Comparison of ENCODE assay signal across 30 cellular contexts in genomic region chr4:173930329-173930967, GRCh38.
DNase-seq lines count a peak whose midpoint lies in the region; ATAC-seq, FAIRE-seq and TF ChIP-seq lines count a peak whose summit lies in the region.
"Had no signal": no experiment of that assay in that cellular context is flagged by ENCODE, and none has a peak within 500 bp of the region (broad histone marks: within the 10 kb centered on the region; RNA-seq: fewer than 3 reads in every experiment).

No MANE protein-coding gene starts in this region.

- H2BK15ac ChIP-seq in H1 (ENCODE audit: low read length), result no peak overlapping the region

- H3K4me2 ChIP-seq in GM23338 (no peak overlapping the region), H1 (ENCODE audit: insufficient read depth in 1 of 2, low read depth in 2 of 2, low read length in 2 of 2) (no peak overlapping the region)
- H3K4me2 ChIP-seq: BLaER1 treated with 17β-estradiol and CSF1 and Interleukin-3, amounts not matched to agents 10 nM and 100 nM had no signal

- no peaks in the 10 kb centered on the region; the same call in 1 of the 2 replicates for H3K23me2 ChIP-seq in H1 (ENCODE audit: low read depth, low read length)

- no peaks in the 10 kb centered on the region for H3K27me3 Mint-ChIP-seq in GM23338 (ENCODE audit: insufficient read depth, low read depth, poor library complexity)
- H3K27me3 Mint-ChIP-seq: activated CD4-positive, alpha-beta memory T cell treated with anti-CD3 and anti-CD28 coated beads for 36 hours had no signal

- no peaks in the 10 kb centered on the region for H3K79me1 ChIP-seq in H1 (ENCODE audit: low read depth, low read length)

- no peak overlapping the region for H4K8ac ChIP-seq in H1 (ENCODE audit: extremely low read depth, insufficient read depth, low read length)

- H3K79me2 ChIP-seq in GM23338 (replicated peaks; ENCODE audit: insufficient read depth), result no peaks in the 10 kb centered on the region
- no peaks in the 10 kb centered on the region for H3K79me2 ChIP-seq in H1 (ENCODE audit: control insufficient read depth in 1 of 2, insufficient read depth in 2 of 2, low read length in 2 of 2)

- no peaks in the 10 kb centered on the region for H3K36me3 Mint-ChIP-seq in GM23338 (ENCODE audit: low read depth)
- H3K36me3 Mint-ChIP-seq: activated CD4-positive, alpha-beta memory T cell treated with anti-CD3 and anti-CD28 coated beads for 36 hours; activated naive CD8-positive, alpha-beta T cell had no signal

- no peak overlapping the region for H4K5ac ChIP-seq in H1 (ENCODE audit: insufficient read length, low read depth, low read length)

- no peak for TF ChIP-seq RAD21 in H1 (IDR thresholded peaks at IDR 0.05 in 1 of 2, conservative IDR thresholded peaks at IDR 0.05 in 1 of 2; ENCODE audit: low read depth in 2 of 2, low read length in 2 of 2)

- H3K4me1 Mint-ChIP-seq in GM23338, result no peaks in the 10 kb centered on the region
- H3K4me1 Mint-ChIP-seq: neural crest cell had no signal

- no peak for DNase-seq in GM23338 (ENCODE audit: low spot score)
- DNase-seq in NCI-H2081 treated with DMSO at 0.1 percent for 48 hours (lab: John Stamatoyannopoulos, UW), result peak; percentile 65
- no peak for DNase-seq in H1 (ENCODE audit: low read depth in 1 of 2, low spot score in 2 of 2)
- DNase-seq in retina, result peak; percentile 19
- DNase-seq in stimulated activated naive CD8-positive, alpha-beta T cell treated with anti-CD3 and anti-CD28 coated beads, Interleukin-15, Interleukin-2, amounts not matched to agents 100 U/mL and 50 U/mL, for 24 hours, result no peak
- DNase-seq in RPMI8226, result no peak
- DNase-seq in NCI-H187 (lab: John Stamatoyannopoulos, UW), result no peak
- DNase-seq: ACHN; activated CD4-positive, alpha-beta memory T cell treated with anti-CD3 and anti-CD28 coated beads for 36 hours; activated CD8-positive, alpha-beta memory T cell treated with anti-CD3 and anti-CD28 coated beads, Interleukin-2, amount 50 U/mL, for 48 hours; aorta; Calu3; H7; head of caudate nucleus; Kasumi-1; kidney glomerular epithelial cell; MV-4-11; SW 1271; T1000; upper lobe of right lung had no signal

- no peak overlapping the region for H2BK5ac ChIP-seq in H1 (ENCODE audit: low read depth, low read length)

- H3K4me3 ChIP-seq in GM23338 (no peak overlapping the region), H1 (ENCODE audit: extremely low read depth in 1 of 4, insufficient read depth in 2 of 4, low read depth in 3 of 4, low read length in 4 of 4) (no peak overlapping the region)
- H3K4me3 ChIP-seq: BLaER1 treated with 17β-estradiol and CSF1 and Interleukin-3, amounts not matched to agents 10 nM and 100 nM; cardiac muscle cell; GM12878; lung; upper lobe of right lung had no signal

- H2BK20ac ChIP-seq in H1 (ENCODE audit: low read length), result no peak overlapping the region

- H3K56ac ChIP-seq in H1 (replicated peaks; ENCODE audit: insufficient read length, low read depth, low read length), result no peak overlapping the region

- H3K4me3 Mint-ChIP-seq in GM23338, result no peak overlapping the region
- H3K4me3 Mint-ChIP-seq: activated CD4-positive, alpha-beta memory T cell treated with anti-CD3 and anti-CD28 coated beads for 36 hours; activated naive CD8-positive, alpha-beta T cell; dendritic cell treated with granulocyte-macrophage colony-stimulating factor and Interleukin-4, amounts not matched to agents 40 ng/mL and 50 ng/mL, for 4 days; neural crest cell had no signal

- ATAC-seq in GM23338, result no peak
- ATAC-seq in GM18511 (IDR thresholded peaks at IDR 0.05; ENCODE audit: unreplicated experiment), result no peak
- no peak for ATAC-seq in stimulated activated naive CD8-positive, alpha-beta T cell treated with anti-CD3 and anti-CD28 coated beads, Interleukin-15, Interleukin-2, amounts not matched to agents 100 U/mL and 50 U/mL, for 24 hours
- ATAC-seq: activated CD4-positive, CD25-positive, alpha-beta regulatory T cell treated with anti-CD3 and anti-CD28 coated beads, Interleukin-2, amount 50 U/mL, for 24 hours; GM12878; Right ventricle myocardium inferior; upper lobe of right lung had no signal

- no peaks in the 10 kb centered on the region for H3K9me2 ChIP-seq in GM23338 (ENCODE audit: insufficient read depth)

- 88% methylated on average over 8 of the region's 8 CpGs; no CpG with 5 or more reads in 1 of the 2 experiments for WGBS in H1 (ENCODE audit: extremely low coverage in 1 of 2, insufficient coverage in 1 of 2, insufficient read length in 1 of 2, insufficient replicate concordance in 2 of 2, low coverage in 1 of 2, low lambda C conversion rate in 2 of 2, missing lambda C conversion rate in 1 of 2), 2 experiments

- CTCF ChIA-PET in H1 (lab: Charles Lee; ENCODE audit: partially characterized antibody), result interaction anchor here (0.6 to 1.5 kb wide), 3 partner anchors 13 to 178 kb away, joined by 3 to 5 read pairs (median 4); no protein-coding TSS in a partner anchor

- FAIRE-seq in H1 (lab: Jason Lieb, UNC), result no peak
- FAIRE-seq: GM12878 had no signal

- H3K36me3 ChIP-seq in GM23338 (ENCODE audit: insufficient read depth) (no peaks in the 10 kb centered on the region), H1 (ENCODE audit: control insufficient read depth in 2 of 4, insufficient read depth in 4 of 4, low read length in 3 of 4) (no peaks in the 10 kb centered on the region)
- H3K36me3 ChIP-seq: BLaER1 treated with 17β-estradiol and CSF1 and Interleukin-3, amounts not matched to agents 10 nM and 100 nM; cardiac muscle cell; upper lobe of right lung had no signal

- TF ChIP-seq CTCF in GM23338 (conservative IDR thresholded peaks at IDR 0.05; ENCODE audit: low read depth in 2 of 2), result no peak
- no peak for TF ChIP-seq CTCF in H1 (IDR thresholded peaks at IDR 0.05; ENCODE audit: control extremely low read depth in 1 of 3, insufficient read depth in 1 of 3, low read depth in 1 of 3, low read length in 3 of 3)

- H3K18ac ChIP-seq in H1 (ENCODE audit: extremely low read depth, low read length), result no peak overlapping the region

- H4K91ac ChIP-seq in H1 (replicated peaks; ENCODE audit: insufficient read length, low read length), result no peak overlapping the region

- TF ChIP-seq POLR2A in H1 (IDR thresholded peaks at IDR 0.05; ENCODE audit: control extremely low read depth in 1 of 2, low read depth in 2 of 2, low read length in 2 of 2), result no peak

- no peaks in the 10 kb centered on the region for H3K27me3 ChIP-seq in GM23338 (ENCODE audit: insufficient read depth)
- H3K27me3 ChIP-seq in H1 (replicated peaks in 1 of 4; ENCODE audit: control insufficient read depth in 3 of 4, extremely low read depth in 1 of 4, insufficient read depth in 3 of 4, low read length in 3 of 4), result no peaks in the 10 kb centered on the region
- H3K27me3 ChIP-seq: BLaER1 treated with 17β-estradiol and CSF1 and Interleukin-3, amounts not matched to agents 10 nM and 100 nM; cardiac muscle cell; upper lobe of right lung had no signal

- no peak overlapping the region for H2BK12ac ChIP-seq in H1 (ENCODE audit: low read depth, low read length)

- peak overlapping the region; percentile 1; the same call in 1 of the 2 replicates for H2AFZ ChIP-seq in GM23338
- peak overlapping the region; percentile 17; the same call in 1 of the 2 replicates for H2AFZ ChIP-seq in H1 (ENCODE audit: low read length)

- H2BK120ac ChIP-seq in H1 (replicated peaks; ENCODE audit: low read depth, low read length), result no peak overlapping the region

- H2AK5ac ChIP-seq in H1 (ENCODE audit: low read depth, low read length), result no peak overlapping the region

- H3K9me3 Mint-ChIP-seq in GM23338, result no peaks in the 10 kb centered on the region
- H3K9me3 Mint-ChIP-seq: activated CD4-positive, alpha-beta memory T cell treated with anti-CD3 and anti-CD28 coated beads for 36 hours; dendritic cell treated with granulocyte-macrophage colony-stimulating factor and Interleukin-4, amounts not matched to agents 40 ng/mL and 50 ng/mL, for 4 days; neural crest cell had no signal

- H3K4ac ChIP-seq in H1 (replicated peaks; ENCODE audit: insufficient read length, low read depth, low read length), result no peak overlapping the region

- H3K4me1 ChIP-seq in GM23338 (ENCODE audit: insufficient read depth), result no peaks in the 10 kb centered on the region
- H3K4me1 ChIP-seq in H1 (replicated peaks in 1 of 4; ENCODE audit: control insufficient read depth in 3 of 4, insufficient read depth in 4 of 4, low read length in 3 of 4), result peaks cover 0 to 4% (median 0%) of the 10 kb centered on the region in 4 experiments; a peak in 1 of 7 replicates
- H3K4me1 ChIP-seq: upper lobe of right lung had no signal

- H4K20me1 ChIP-seq in GM23338 (replicated peaks; ENCODE audit: insufficient read depth), result no peaks in the 10 kb centered on the region
- no peaks in the 10 kb centered on the region for H4K20me1 ChIP-seq in H1 (replicated peaks in 1 of 2; ENCODE audit: control insufficient read depth in 1 of 2, insufficient read depth in 2 of 2, low read length in 2 of 2)
- H4K20me1 ChIP-seq: BLaER1 treated with 17β-estradiol and CSF1 and Interleukin-3, amounts not matched to agents 10 nM and 100 nM had no signal

- H3F3A ChIP-seq in GM23338 (replicated peaks; ENCODE audit: low read depth), result no peaks in the 10 kb centered on the region

- no peak overlapping the region for H3K23ac ChIP-seq in H1 (ENCODE audit: insufficient read length)

- H3K9ac ChIP-seq in H1 (replicated peaks in 1 of 4; ENCODE audit: extremely low read depth in 1 of 4, low read depth in 3 of 4, low read length in 3 of 4), result no peak overlapping the region
- H3K9ac ChIP-seq: BLaER1 treated with 17β-estradiol and CSF1 and Interleukin-3, amounts not matched to agents 10 nM and 100 nM had no signal

- H3K9me3 ChIP-seq in H1 (ENCODE audit: insufficient read depth in 2 of 2, low read depth in 1 of 2, low read length in 1 of 2), result no peaks in the 10 kb centered on the region
- H3K9me3 ChIP-seq: BLaER1 treated with 17β-estradiol and CSF1 and Interleukin-3, amounts not matched to agents 10 nM and 100 nM; upper lobe of right lung had no signal

- H3K14ac ChIP-seq in H1 (ENCODE audit: insufficient read length), result no peak overlapping the region

- POLR2A ChIA-PET in H1 (lab: Charles Lee; ENCODE audit: partially characterized antibody), result no interaction called here

- TF ChIP-seq EP300 in H1 (IDR thresholded peaks at IDR 0.05; ENCODE audit: borderline replicate concordance in 1 of 2, low read depth in 2 of 2, low read length in 2 of 2), result no peak

- H3K27ac Mint-ChIP-seq in GM23338, result no peak overlapping the region
- H3K27ac Mint-ChIP-seq: activated CD4-positive, alpha-beta memory T cell treated with anti-CD3 and anti-CD28 coated beads for 36 hours; activated naive CD8-positive, alpha-beta T cell; dendritic cell treated with granulocyte-macrophage colony-stimulating factor and Interleukin-4, amounts not matched to agents 40 ng/mL and 50 ng/mL, for 4 days had no signal

- H3K27ac ChIP-seq in GM23338 (ENCODE audit: low read depth) (no peak overlapping the region), H1 (ENCODE audit: low read depth, low read length) (no peak overlapping the region)
- H3K27ac ChIP-seq: BLaER1 treated with 17β-estradiol and CSF1 and Interleukin-3, amounts not matched to agents 10 nM and 100 nM; cardiac muscle cell; upper lobe of right lung had no signal

TF ChIP-seq in H1, 55 proteins besides CTCF, POLR2A, EP300 and RAD21 (continues in another document):
- TF ChIP-seq KDM4A (IDR thresholded peaks at IDR 0.05; ENCODE audit: low read depth, low read length, severe bottlenecking), result no peak
- no peak for TF ChIP-seq HDAC6 (IDR thresholded peaks at IDR 0.05; ENCODE audit: low read depth, low read length)
- no peak for TF ChIP-seq SRF (IDR thresholded peaks at IDR 0.05; ENCODE audit: low read depth, low read length)
- TF ChIP-seq SP2 (IDR thresholded peaks at IDR 0.05; ENCODE audit: low read length), result no peak

Comparison
In these comparisons a context has a peak if more than half of its experiments do, and no peak if none do; other contexts are left out.
1. DNase-seq: peak in NCI-H2081 treated with DMSO at 0.1 percent for 48 hours (single experiment) and retina (single experiment); none in GM23338 (single experiment), H1 (0 of 2), stimulated activated naive CD8-positive, alpha-beta T cell treated with anti-CD3 and anti-CD28 coated beads, Interleukin-15, Interleukin-2, amounts not matched to agents 100 U/mL and 50 U/mL, for 24 hours (single experiment), RPMI8226 (single experiment) and NCI-H187 (0 of 2).